Comparison of ENCODE assay signal across 19 cellular contexts in the genomic region with DNA sequence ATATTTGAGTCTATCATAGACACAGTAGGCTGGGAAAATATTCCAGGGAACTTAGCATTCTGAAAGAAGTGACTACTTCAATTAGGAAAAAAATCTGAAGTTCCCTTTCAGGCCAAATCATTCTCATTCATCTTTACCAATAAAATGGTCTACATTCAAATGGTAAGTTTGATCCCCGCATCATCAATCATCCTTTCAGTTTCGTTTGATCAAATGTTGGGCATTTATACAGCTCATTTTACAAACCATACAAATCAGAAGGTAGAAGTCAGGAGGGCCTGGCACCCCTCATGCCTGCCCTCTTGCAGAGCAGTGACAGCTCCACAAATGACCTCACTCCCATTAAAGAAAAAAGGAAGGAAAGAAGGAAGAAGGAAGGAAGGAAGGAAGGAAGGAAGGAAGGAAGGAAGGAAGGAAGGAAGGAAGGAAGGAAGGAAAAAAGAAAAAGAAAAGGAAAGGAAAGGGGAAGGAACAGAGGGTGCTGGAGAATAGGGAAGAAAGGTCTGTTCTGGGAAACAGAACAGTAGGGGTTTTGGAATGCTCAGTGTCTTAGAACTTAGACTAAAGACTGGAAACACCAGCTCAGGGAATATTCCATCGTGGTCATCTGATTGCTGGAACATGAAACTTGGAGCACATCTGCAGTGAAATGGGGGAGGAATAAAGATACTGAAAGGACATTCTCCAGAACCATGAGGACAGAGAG.
DNase-seq lines count a peak whose midpoint lies in the region; ATAC-seq and TF ChIP-seq lines count a peak whose summit lies in the region.
"Had no signal": no experiment of that assay in that cellular context is flagged by ENCODE, and none has a peak within 500 bp of the region (broad histone marks: within the 10 kb centered on the region; RNA-seq: fewer than 3 reads in every experiment).

No MANE protein-coding gene starts in this region.

- peaks cover 2% of the 10 kb centered on the region for H3K27me3 Mint-ChIP-seq in activated CD4-positive, alpha-beta T cell treated with anti-CD3 and anti-CD28 coated beads, Interleukin-2, amount 10 ng/mL, durations not matched to agents 24 days and 14 days
- H3K27me3 Mint-ChIP-seq in HFFc6 (ENCODE audit: insufficient read depth): peaks cover 3% of the 10 kb centered on the region
- H3K27me3 Mint-ChIP-seq: IgD-negative memory B cell had no signal

- WGBS in thyroid gland, 2 donors: 83 to 88% methylated on average over 3 of the region's 3 CpGs

- H3K4me3 ChIP-seq in rectal smooth muscle tissue (ENCODE audit: low read length) (no peak overlapping the region), upper lobe of right lung (no peak overlapping the region), thyroid gland (replicated peaks in 1 of 3) (no peak overlapping the region)
- H3K4me3 ChIP-seq: ovary, tibial nerve had no signal

- peaks cover 8% of the 10 kb centered on the region for H3K9me3 Mint-ChIP-seq in activated CD4-positive, alpha-beta T cell treated with anti-CD3 and anti-CD28 coated beads, Interleukin-2, amount 10 ng/mL, durations not matched to agents 24 days and 14 days
- no peaks in the 10 kb centered on the region for H3K9me3 Mint-ChIP-seq in HFFc6
- H3K9me3 Mint-ChIP-seq: IgD-negative memory B cell; T-helper 2 cell treated with Interferon-gamma antibody and Interleukin-4, amounts not matched to agents 5 μg/mL and 100 μg/mL, for 36 hours had no signal

- H3K9me3 ChIP-seq in upper lobe of right lung: no peaks in the 10 kb centered on the region
- no peaks in the 10 kb centered on the region for H3K9me3 ChIP-seq in thyroid gland
- H3K9me3 ChIP-seq: ovary, tibial nerve had no signal

- H3K27ac Mint-ChIP-seq in activated CD4-positive, alpha-beta T cell treated with anti-CD3 and anti-CD28 coated beads, Interleukin-2, amount 10 ng/mL, durations not matched to agents 24 days and 14 days: peak overlapping the region; percentile 31
- peak overlapping the region; percentile 70 for H3K27ac Mint-ChIP-seq in HFFc6
- H3K27ac Mint-ChIP-seq: T-helper 2 cell treated with Interferon-gamma antibody and Interleukin-4, amounts not matched to agents 5 μg/mL and 100 μg/mL, for 36 hours had no signal

- no peak for TF ChIP-seq POLR2A in thyroid gland (IDR thresholded peaks at IDR 0.05)

- H3K27ac ChIP-seq in epithelial cell of prostate (peak overlapping the region; percentile 45), rectal smooth muscle tissue (ENCODE audit: low read depth, low read length) (peak overlapping the region; percentile 17), upper lobe of right lung (no peak overlapping the region), thyroid gland (no peak overlapping the region)
- H3K27ac ChIP-seq: 22Rv1, ovary, tibial nerve had no signal

- no peak overlapping the region for H3K9ac ChIP-seq in rectal smooth muscle tissue (ENCODE audit: low read length)

- H3K36me3 ChIP-seq in rectal smooth muscle tissue (ENCODE audit: control insufficient read depth, insufficient read depth, low read length): no peaks in the 10 kb centered on the region
- no peaks in the 10 kb centered on the region for H3K36me3 ChIP-seq in upper lobe of right lung
- no peaks in the 10 kb centered on the region for H3K36me3 ChIP-seq in thyroid gland
- H3K36me3 ChIP-seq: ovary, tibial nerve had no signal

- no peak for DNase-seq in activated CD4-positive, alpha-beta T cell treated with anti-CD3 and anti-CD28 coated beads, Interleukin-2, amount 10 ng/mL, durations not matched to agents 24 days and 14 days
- DNase-seq in activated CD4-positive, alpha-beta T cell treated with anti-CD3 and anti-CD28 coated beads for 4 hours: no peak
- DNase-seq in HFFc6 (no peak), epithelial cell of prostate (ENCODE audit: low read depth, low spot score) (no peak), upper lobe of right lung (no peak), thyroid gland (no peak), NCI-H1092 treated with DMSO at 0.1 percent for 48 hours (lab: John Stamatoyannopoulos, UW) (no peak)
- DNase-seq: central memory CD4-positive, alpha-beta T cell; effector CD4-positive, alpha-beta T cell; left colon; NCI-H2081; NCI-H526 treated with DMSO at 0.1 percent for 48 hours; ovary; SIG-M5 had no signal

- peaks cover 2% of the 10 kb centered on the region for H3K36me3 Mint-ChIP-seq in activated CD4-positive, alpha-beta T cell treated with anti-CD3 and anti-CD28 coated beads, Interleukin-2, amount 10 ng/mL, durations not matched to agents 24 days and 14 days (ENCODE audit: low read depth)
- peaks cover 19% of the 10 kb centered on the region for H3K36me3 Mint-ChIP-seq in HFFc6 (ENCODE audit: low read depth)

- H3K4me1 Mint-ChIP-seq in activated CD4-positive, alpha-beta T cell treated with anti-CD3 and anti-CD28 coated beads, Interleukin-2, amount 10 ng/mL, durations not matched to agents 24 days and 14 days: peaks cover 45% of the 10 kb centered on the region
- H3K4me1 Mint-ChIP-seq in HFFc6 (ENCODE audit: low read depth): peaks cover 89% of the 10 kb centered on the region

- H3K4me3 Mint-ChIP-seq in activated CD4-positive, alpha-beta T cell treated with anti-CD3 and anti-CD28 coated beads, Interleukin-2, amount 10 ng/mL, durations not matched to agents 24 days and 14 days: no peak overlapping the region
- H3K4me3 Mint-ChIP-seq in HFFc6: no peak overlapping the region
- H3K4me3 Mint-ChIP-seq: T-helper 2 cell treated with Interferon-gamma antibody and Interleukin-4, amounts not matched to agents 5 μg/mL and 100 μg/mL, for 36 hours had no signal

- intact Hi-C loops in activated CD4-positive, alpha-beta T cell treated with anti-CD3 and anti-CD28 coated beads, Interleukin-2, amount 10 ng/mL, durations not matched to agents 24 days and 14 days (cut with micrococcal nuclease): loop anchor here (10.0 kb wide), 1 partner anchor 70 kb away; no protein-coding TSS in a partner anchor
- intact Hi-C loops in upper lobe of right lung (cut with DNase I) (no loop called here), thyroid gland (cut with DNase I) (no loop called here)

- ATAC-seq in upper lobe of right lung: no peak

- H3K27me3 ChIP-seq in rectal smooth muscle tissue (ENCODE audit: control insufficient read depth, insufficient read depth, low read length): no peaks in the 10 kb centered on the region
- no peaks in the 10 kb centered on the region for H3K27me3 ChIP-seq in upper lobe of right lung
- H3K27me3 ChIP-seq in thyroid gland: no peaks in the 10 kb centered on the region
- H3K27me3 ChIP-seq: ovary, tibial nerve had no signal

- H3K4me1 ChIP-seq in rectal smooth muscle tissue (ENCODE audit: control insufficient read depth, insufficient read depth, low read length) (peaks cover 45% of the 10 kb centered on the region), upper lobe of right lung (peaks cover 29% of the 10 kb centered on the region), thyroid gland (peaks cover 0 to 21% of the 10 kb centered on the region in 2 donors)

- TF ChIP-seq CTCF in HFFc6 (IDR thresholded peaks at IDR 0.05) (no peak), upper lobe of right lung (IDR thresholded peaks at IDR 0.05) (no peak), thyroid gland (IDR thresholded peaks at IDR 0.05) (no peak)

Comparison
In these comparisons a context has a peak if more than half of its experiments do, and no peak if none do; other contexts are left out.
1. H3K27ac ChIP-seq: peak in epithelial cell of prostate (single experiment) and rectal smooth muscle tissue (single experiment); none in upper lobe of right lung (single experiment) and thyroid gland (0 of 3).